Comparison of ENCODE assay signal across 13 cellular contexts in genomic region chr20:5770240-5770986, GRCh38. TPM values are rescaled to one million over a fixed set of nuclear protein-coding genes. Genes with fewer than 3 reads are reported as not detected.
DNase-seq lines count a peak whose midpoint lies in the region; ATAC-seq and TF ChIP-seq lines count a peak whose summit lies in the region.
"Had no signal": no experiment of that assay in that cellular context is flagged by ENCODE, and none has a peak within 500 bp of the region (broad histone marks: within the 10 kb centered on the region; RNA-seq: fewer than 3 reads in every experiment).

No MANE protein-coding gene starts in this region.

- H3K4me1 ChIP-seq in HCT116 (ENCODE audit: control insufficient read depth in 1 of 2, insufficient read depth in 2 of 2, low read length in 2 of 2) (no peaks in the 10 kb centered on the region), right cardiac atrium (ENCODE audit: control insufficient read depth, insufficient read depth, low read length) (no peaks in the 10 kb centered on the region)

- CTCF ChIA-PET in HCT116 (lab: Charles Lee), result no interaction called here

- RAD21 ChIA-PET in HCT116 (lab: Charles Lee; ENCODE audit: low non-redundant PET in 1 of 2, low total read pairs in 2 of 2, uncharacterized antibody in 2 of 2, unreplicated experiment in 2 of 2), result no interaction called here

- H3K79me2 ChIP-seq in HCT116 (ENCODE audit: insufficient read depth, low read length), result no peaks in the 10 kb centered on the region

- no TSS peak for BruUV-seq in HCT116 (replicated peaks; lab: Mats Ljungman, UMichigan)

- no peaks in the 10 kb centered on the region for H3K27me3 ChIP-seq in HCT116 (ENCODE audit: insufficient read depth, low read length)
- no peaks in the 10 kb centered on the region for H3K27me3 ChIP-seq in right cardiac atrium (ENCODE audit: control insufficient read depth, insufficient read depth)

- no peak for ATAC-seq in HCT116
- no peak for ATAC-seq in HG03439 (IDR thresholded peaks at IDR 0.05; ENCODE audit: unreplicated experiment)
- ATAC-seq in right cardiac atrium, result no peak

- no peaks in the 10 kb centered on the region for H3K9me3 ChIP-seq in HCT116 (ENCODE audit: control insufficient read depth in 1 of 2, insufficient read depth in 1 of 2, low read depth in 1 of 2, low read length in 2 of 2)
- H3K9me3 ChIP-seq in right cardiac atrium (ENCODE audit: control insufficient read depth, low read length), result no peaks in the 10 kb centered on the region

- TF ChIP-seq RAD21 in HCT116 (IDR thresholded peaks at IDR 0.05; ENCODE audit: low read depth), result no peak

- POLR2A ChIA-PET in HCT116 (lab: Charles Lee), result no interaction called here

- H3K27ac ChIP-seq in HCT116 (ENCODE audit: low read depth, low read length) (no peak overlapping the region), right cardiac atrium (ENCODE audit: low read length) (no peak overlapping the region)
- H3K27ac ChIP-seq: C4-2B had no signal

- intact Hi-C loops in CD14-positive monocyte (cut with micrococcal nuclease), result loop anchor here in 1 of 2 donors (10.0 kb wide), 1 partner anchor 176 kb away; no protein-coding TSS in a partner anchor
- intact Hi-C loops in HCT116 (cut with micrococcal nuclease), result no loop called here
- intact Hi-C loops in right cardiac atrium (cut with DNase I), result no loop called here

- H3K9ac ChIP-seq in HCT116 (ENCODE audit: low read length), result no peak overlapping the region

- H3K9me2 ChIP-seq in HCT116 (ENCODE audit: insufficient read depth), result no peaks in the 10 kb centered on the region

- no peak overlapping the region for H3K4me2 ChIP-seq in HCT116 (ENCODE audit: low read length)

- no peak overlapping the region for H3K4me3 ChIP-seq in HCT116 (replicated peaks in 1 of 2; ENCODE audit: low read depth in 1 of 2, low read length in 2 of 2)
- no peak overlapping the region for H3K4me3 ChIP-seq in right cardiac atrium (ENCODE audit: low read length)

- peak overlapping the region in 5 of 7 donors; percentile 1 to 48 (median 9) for H3K27ac Mint-ChIP-seq in CD14-positive monocyte

- no peak for DNase-seq in CD14-positive monocyte (ENCODE audit: low spot score)
- no peak for DNase-seq in HCT116 (ENCODE audit: low read depth, low spot score)
- peak; percentile 16 for DNase-seq in RPMI7951 (ENCODE audit: low read depth)
- DNase-seq in erythroblast (lab: John Stamatoyannopoulos, UW), result peak; percentile 28 to 73
- DNase-seq in NCI-H345 (lab: John Stamatoyannopoulos, UW), result no peak
- DNase-seq in NCI-H2081 (lab: John Stamatoyannopoulos, UW), result no peak
- no peak for DNase-seq in right cardiac atrium
- DNase-seq: activated CD8-positive, alpha-beta memory T cell treated with anti-CD3 and anti-CD28 coated beads, Interleukin-2, amount 50 U/mL, for 4 hours; amniotic stem cell; islet precursor cell; T-helper 9 cell had no signal

- no peaks in the 10 kb centered on the region for H4K20me1 ChIP-seq in HCT116 (ENCODE audit: insufficient read depth)

- TF ChIP-seq CTCF in CD14-positive monocyte (IDR thresholded peaks at IDR 0.05) (no peak), HCT116 (IDR thresholded peaks at IDR 0.05 in 2 of 3, conservative IDR thresholded peaks at IDR 0.05 in 1 of 3; ENCODE audit: borderline replicate concordance in 1 of 3, insufficient read depth in 1 of 3, low read depth in 2 of 3, low read length in 2 of 3) (no peak)

- H3K9me3 Mint-ChIP-seq in CD14-positive monocyte, result no peaks in the 10 kb centered on the region

- TF ChIP-seq POLR2A in HCT116 (IDR thresholded peaks at IDR 0.05; ENCODE audit: borderline replicate concordance, extremely low read depth, insufficient read depth, insufficient read length) (no peak), erythroblast (IDR thresholded peaks at IDR 0.05; ENCODE audit: low read length) (no peak)

- no peak overlapping the region for H2AFZ ChIP-seq in HCT116 (ENCODE audit: low read depth, low read length, poor library complexity, severe bottlenecking)

- no peaks in the 10 kb centered on the region for H3K27me3 Mint-ChIP-seq in CD14-positive monocyte (ENCODE audit: low read depth in 3 of 3)

- peaks cover 28% of the 10 kb centered on the region for H3K4me1 Mint-ChIP-seq in CD14-positive monocyte

- H3K4me3 Mint-ChIP-seq in CD14-positive monocyte, result peak overlapping the region in 1 of 2 donors; percentile 43

- H3K36me3 Mint-ChIP-seq in CD14-positive monocyte, result peaks cover 32 to 57% of the 10 kb centered on the region in 2 donors

- 94% methylated on average over 3 of the region's 3 CpGs for WGBS in right cardiac atrium

- H3K36me3 ChIP-seq in HCT116 (ENCODE audit: control insufficient read depth in 1 of 2, insufficient read depth in 2 of 2, low read length in 2 of 2), result no peaks in the 10 kb centered on the region

TF ChIP-seq in HCT116, 20 proteins besides CTCF, POLR2A, EP300 and RAD21:
- TF ChIP-seq CEBPB (IDR thresholded peaks at IDR 0.05; ENCODE audit: low read depth) (peak; percentile 80), SRF (IDR thresholded peaks at IDR 0.05; ENCODE audit: low read depth) (no peak)

RNA-seq across cellular contexts. Expression of gene SHLD1, which starts 20.2 kb away (rescaled TPM):
- polyA plus RNA-seq in CD14-positive monocyte (10 to 100 TPM in 1 of 2 donors, 1 to 10 TPM in 1; 8.3 to 12.7 TPM), right cardiac atrium (13.7 TPM)
- total RNA-seq in HCT116 (2021; ENCODE audit: unreplicated experiment) (2.4 TPM), right cardiac atrium (10 to 100 TPM in 3 of 4 donors, 1 to 10 TPM in 1; 8.4 to 13.6 (median 11.9) TPM)
- polyA plus RNA-seq in HCT116 (2012), result 2.3 TPM in 2 replicates
- 12.5 and 15.5 TPM in 2 replicates for total RNA-seq in RPMI7951 (2014; rRNA removed; shearing (Covaris generic))

Comparison
In these comparisons a context has a peak if more than half of its experiments do, and no peak if none do; other contexts are left out.
1. DNase-seq: peak in RPMI7951 (single experiment) and erythroblast (2 of 2); none in CD14-positive monocyte (single experiment), HCT116 (single experiment), NCI-H345 (single experiment), NCI-H2081 (0 of 2) and right cardiac atrium (0 of 3).